ENCODE assay signal across 1 cellular context in the genomic region with DNA sequence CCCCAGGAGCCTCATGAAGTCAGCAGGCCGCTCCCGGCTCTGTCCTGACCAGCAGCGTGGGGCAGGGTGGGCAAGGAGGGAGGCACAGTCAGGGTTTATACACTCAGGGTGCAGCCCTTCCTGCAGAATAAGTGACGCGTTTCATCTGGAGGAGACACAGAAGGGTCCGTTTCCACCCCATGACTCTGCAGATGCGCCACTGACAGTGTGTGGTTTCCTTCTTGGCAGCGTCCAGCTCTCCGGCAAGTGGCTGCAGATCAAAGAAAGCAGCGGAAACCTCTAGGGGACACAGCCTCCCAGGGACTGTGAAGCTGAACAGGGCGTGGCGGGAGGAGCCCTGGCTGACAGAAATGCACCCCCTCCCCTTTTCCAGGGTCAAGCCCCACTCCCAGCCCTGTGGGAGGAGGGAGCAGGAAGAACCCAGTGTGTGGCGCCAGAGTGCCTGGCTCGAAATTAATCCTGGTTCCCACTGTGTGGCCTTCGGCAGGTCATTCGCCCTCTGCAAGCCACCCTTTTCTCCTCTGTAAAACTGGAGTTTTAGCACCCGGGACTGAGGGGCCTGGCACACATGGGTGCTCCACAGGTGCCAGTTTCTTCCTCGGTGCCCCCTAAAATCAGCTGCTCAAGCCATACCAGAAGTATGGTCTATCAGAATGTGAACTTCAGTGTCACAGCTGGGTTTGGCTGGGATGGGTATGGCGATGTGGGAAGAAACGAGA.
TF ChIP-seq lines count a peak whose summit lies in the region.

No MANE protein-coding gene starts in this region.

TF ChIP-seq in HepG2, 621 proteins besides CTCF, POLR2A, EP300 and RAD21 (continued from another document and continues in another):
- TF ChIP-seq, protein P1, sequence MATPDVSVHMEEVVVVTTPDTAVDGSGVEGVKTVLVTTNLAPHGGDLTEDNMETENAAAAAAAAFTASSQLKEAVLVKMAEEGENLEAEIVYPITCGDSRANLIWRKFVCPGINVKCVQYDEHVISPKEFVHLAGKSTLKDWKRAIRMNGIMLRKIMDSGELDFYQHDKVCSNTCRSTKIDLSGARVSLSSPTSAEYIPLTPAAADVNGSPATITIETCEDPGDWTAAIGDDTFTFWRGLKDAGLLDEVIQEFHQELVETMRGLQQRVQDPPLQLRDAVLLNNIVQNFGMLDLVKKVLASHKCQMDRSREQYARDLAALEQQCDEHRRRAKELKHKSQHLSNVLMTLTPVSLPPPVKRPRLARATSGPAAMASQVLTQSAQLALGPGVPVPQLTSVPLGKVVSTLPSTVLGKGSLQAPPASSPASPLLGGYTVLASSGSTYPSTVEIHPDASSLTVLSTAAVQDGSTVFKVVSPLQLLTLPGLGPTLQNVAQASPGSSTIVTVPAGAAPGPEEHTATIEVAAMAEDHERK (CRISPR knock-in tag; IDR thresholded peaks at IDR 0.05; ENCODE audit: low read depth), result 0 out of 2 replicates have a peak, but pooled peaks have one; percentile 9
- TF ChIP-seq, protein P2, sequence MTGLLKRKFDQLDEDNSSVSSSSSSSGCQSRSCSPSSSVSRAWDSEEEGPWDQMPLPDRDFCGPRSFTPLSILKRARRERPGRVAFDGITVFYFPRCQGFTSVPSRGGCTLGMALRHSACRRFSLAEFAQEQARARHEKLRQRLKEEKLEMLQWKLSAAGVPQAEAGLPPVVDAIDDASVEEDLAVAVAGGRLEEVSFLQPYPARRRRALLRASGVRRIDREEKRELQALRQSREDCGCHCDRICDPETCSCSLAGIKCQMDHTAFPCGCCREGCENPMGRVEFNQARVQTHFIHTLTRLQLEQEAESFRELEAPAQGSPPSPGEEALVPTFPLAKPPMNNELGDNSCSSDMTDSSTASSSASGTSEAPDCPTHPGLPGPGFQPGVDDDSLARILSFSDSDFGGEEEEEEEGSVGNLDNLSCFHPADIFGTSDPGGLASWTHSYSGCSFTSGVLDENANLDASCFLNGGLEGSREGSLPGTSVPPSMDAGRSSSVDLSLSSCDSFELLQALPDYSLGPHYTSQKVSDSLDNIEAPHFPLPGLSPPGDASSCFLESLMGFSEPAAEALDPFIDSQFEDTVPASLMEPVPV (CRISPR knock-in tag; IDR thresholded peaks at IDR 0.05), result peak; percentile 74
- peak; percentile 70; the same call in 1 of the 2 replicates for TF ChIP-seq ZFX (CRISPR knock-in tag; IDR thresholded peaks at IDR 0.05; ENCODE audit: low read depth)
- no peak for TF ChIP-seq ZNF337 (CRISPR knock-in tag; IDR thresholded peaks at IDR 0.05; ENCODE audit: borderline replicate concordance, low read depth)
- peak; percentile 46 for TF ChIP-seq SMC3 (IDR thresholded peaks at IDR 0.05; ENCODE audit: low read length)
- TF ChIP-seq HOXA5 (CRISPR knock-in tag; IDR thresholded peaks at IDR 0.05), result no peak
- TF ChIP-seq PRMT3 (CRISPR knock-in tag; IDR thresholded peaks at IDR 0.05; ENCODE audit: borderline replicate concordance, low read depth), result no peak
- TF ChIP-seq, protein P3, sequence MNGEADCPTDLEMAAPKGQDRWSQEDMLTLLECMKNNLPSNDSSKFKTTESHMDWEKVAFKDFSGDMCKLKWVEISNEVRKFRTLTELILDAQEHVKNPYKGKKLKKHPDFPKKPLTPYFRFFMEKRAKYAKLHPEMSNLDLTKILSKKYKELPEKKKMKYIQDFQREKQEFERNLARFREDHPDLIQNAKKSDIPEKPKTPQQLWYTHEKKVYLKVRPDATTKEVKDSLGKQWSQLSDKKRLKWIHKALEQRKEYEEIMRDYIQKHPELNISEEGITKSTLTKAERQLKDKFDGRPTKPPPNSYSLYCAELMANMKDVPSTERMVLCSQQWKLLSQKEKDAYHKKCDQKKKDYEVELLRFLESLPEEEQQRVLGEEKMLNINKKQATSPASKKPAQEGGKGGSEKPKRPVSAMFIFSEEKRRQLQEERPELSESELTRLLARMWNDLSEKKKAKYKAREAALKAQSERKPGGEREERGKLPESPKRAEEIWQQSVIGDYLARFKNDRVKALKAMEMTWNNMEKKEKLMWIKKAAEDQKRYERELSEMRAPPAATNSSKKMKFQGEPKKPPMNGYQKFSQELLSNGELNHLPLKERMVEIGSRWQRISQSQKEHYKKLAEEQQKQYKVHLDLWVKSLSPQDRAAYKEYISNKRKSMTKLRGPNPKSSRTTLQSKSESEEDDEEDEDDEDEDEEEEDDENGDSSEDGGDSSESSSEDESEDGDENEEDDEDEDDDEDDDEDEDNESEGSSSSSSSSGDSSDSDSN (CRISPR knock-in tag; IDR thresholded peaks at IDR 0.05), result peak; percentile 62; the same call in 1 of the 2 replicates
- TF ChIP-seq CEBPG (CRISPR knock-in tag; IDR thresholded peaks at IDR 0.05), result peak; percentile 50; the same call in 1 of the 2 replicates
- TF ChIP-seq, protein P4, sequence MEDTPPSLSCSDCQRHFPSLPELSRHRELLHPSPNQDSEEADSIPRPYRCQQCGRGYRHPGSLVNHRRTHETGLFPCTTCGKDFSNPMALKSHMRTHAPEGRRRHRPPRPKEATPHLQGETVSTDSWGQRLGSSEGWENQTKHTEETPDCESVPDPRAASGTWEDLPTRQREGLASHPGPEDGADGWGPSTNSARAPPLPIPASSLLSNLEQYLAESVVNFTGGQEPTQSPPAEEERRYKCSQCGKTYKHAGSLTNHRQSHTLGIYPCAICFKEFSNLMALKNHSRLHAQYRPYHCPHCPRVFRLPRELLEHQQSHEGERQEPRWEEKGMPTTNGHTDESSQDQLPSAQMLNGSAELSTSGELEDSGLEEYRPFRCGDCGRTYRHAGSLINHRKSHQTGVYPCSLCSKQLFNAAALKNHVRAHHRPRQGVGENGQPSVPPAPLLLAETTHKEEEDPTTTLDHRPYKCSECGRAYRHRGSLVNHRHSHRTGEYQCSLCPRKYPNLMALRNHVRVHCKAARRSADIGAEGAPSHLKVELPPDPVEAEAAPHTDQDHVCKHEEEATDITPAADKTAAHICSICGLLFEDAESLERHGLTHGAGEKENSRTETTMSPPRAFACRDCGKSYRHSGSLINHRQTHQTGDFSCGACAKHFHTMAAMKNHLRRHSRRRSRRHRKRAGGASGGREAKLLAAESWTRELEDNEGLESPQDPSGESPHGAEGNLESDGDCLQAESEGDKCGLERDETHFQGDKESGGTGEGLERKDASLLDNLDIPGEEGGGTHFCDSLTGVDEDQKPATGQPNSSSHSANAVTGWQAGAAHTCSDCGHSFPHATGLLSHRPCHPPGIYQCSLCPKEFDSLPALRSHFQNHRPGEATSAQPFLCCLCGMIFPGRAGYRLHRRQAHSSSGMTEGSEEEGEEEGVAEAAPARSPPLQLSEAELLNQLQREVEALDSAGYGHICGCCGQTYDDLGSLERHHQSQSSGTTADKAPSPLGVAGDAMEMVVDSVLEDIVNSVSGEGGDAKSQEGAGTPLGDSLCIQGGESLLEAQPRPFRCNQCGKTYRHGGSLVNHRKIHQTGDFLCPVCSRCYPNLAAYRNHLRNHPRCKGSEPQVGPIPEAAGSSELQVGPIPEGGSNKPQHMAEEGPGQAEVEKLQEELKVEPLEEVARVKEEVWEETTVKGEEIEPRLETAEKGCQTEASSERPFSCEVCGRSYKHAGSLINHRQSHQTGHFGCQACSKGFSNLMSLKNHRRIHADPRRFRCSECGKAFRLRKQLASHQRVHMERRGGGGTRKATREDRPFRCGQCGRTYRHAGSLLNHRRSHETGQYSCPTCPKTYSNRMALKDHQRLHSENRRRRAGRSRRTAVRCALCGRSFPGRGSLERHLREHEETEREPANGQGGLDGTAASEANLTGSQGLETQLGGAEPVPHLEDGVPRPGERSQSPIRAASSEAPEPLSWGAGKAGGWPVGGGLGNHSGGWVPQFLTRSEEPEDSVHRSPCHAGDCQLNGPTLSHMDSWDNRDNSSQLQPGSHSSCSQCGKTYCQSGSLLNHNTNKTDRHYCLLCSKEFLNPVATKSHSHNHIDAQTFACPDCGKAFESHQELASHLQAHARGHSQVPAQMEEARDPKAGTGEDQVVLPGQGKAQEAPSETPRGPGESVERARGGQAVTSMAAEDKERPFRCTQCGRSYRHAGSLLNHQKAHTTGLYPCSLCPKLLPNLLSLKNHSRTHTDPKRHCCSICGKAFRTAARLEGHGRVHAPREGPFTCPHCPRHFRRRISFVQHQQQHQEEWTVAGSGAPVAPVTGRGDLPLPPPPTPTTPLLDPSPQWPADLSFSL (CRISPR knock-in tag; IDR thresholded peaks at IDR 0.05), result no peak
- 0 out of 2 replicates have a peak, but pooled peaks have one; percentile 35 for TF ChIP-seq PPARG (CRISPR knock-in tag; conservative IDR thresholded peaks at IDR 0.05)
- TF ChIP-seq MXI1 (IDR thresholded peaks at IDR 0.05; ENCODE audit: borderline replicate concordance, low read depth, low read length), result 0 out of 3 replicates have a peak, but pooled peaks have one; percentile 37
- TF ChIP-seq KLF6 (CRISPR knock-in tag; IDR thresholded peaks at IDR 0.05), result peak; percentile 66; the same call in 1 of the 2 replicates
- TF ChIP-seq, protein P5, sequence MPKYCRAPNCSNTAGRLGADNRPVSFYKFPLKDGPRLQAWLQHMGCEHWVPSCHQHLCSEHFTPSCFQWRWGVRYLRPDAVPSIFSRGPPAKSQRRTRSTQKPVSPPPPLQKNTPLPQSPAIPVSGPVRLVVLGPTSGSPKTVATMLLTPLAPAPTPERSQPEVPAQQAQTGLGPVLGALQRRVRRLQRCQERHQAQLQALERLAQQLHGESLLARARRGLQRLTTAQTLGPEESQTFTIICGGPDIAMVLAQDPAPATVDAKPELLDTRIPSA (CRISPR knock-in tag; IDR thresholded peaks at IDR 0.05; ENCODE audit: borderline replicate concordance), result peak; percentile 32; the same call in 1 of the 2 replicates
- peak; percentile 19 for TF ChIP-seq RBM39 (IDR thresholded peaks at IDR 0.05; ENCODE audit: low read depth, low read length, poor library complexity, severe bottlenecking)
- TF ChIP-seq, protein P6, sequence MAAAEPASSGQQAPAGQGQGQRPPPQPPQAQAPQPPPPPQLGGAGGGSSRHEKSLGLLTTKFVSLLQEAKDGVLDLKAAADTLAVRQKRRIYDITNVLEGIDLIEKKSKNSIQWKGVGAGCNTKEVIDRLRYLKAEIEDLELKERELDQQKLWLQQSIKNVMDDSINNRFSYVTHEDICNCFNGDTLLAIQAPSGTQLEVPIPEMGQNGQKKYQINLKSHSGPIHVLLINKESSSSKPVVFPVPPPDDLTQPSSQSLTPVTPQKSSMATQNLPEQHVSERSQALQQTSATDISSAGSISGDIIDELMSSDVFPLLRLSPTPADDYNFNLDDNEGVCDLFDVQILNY (CRISPR knock-in tag; conservative IDR thresholded peaks at IDR 0.05), result no peak
- TF ChIP-seq FOSL2 (CRISPR knock-in tag; IDR thresholded peaks at IDR 0.05), result peak; percentile 48
- no peak for TF ChIP-seq ZNF552 (CRISPR knock-in tag; IDR thresholded peaks at IDR 0.05; ENCODE audit: borderline replicate concordance)
- TF ChIP-seq, protein P7, sequence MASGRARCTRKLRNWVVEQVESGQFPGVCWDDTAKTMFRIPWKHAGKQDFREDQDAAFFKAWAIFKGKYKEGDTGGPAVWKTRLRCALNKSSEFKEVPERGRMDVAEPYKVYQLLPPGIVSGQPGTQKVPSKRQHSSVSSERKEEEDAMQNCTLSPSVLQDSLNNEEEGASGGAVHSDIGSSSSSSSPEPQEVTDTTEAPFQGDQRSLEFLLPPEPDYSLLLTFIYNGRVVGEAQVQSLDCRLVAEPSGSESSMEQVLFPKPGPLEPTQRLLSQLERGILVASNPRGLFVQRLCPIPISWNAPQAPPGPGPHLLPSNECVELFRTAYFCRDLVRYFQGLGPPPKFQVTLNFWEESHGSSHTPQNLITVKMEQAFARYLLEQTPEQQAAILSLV (CRISPR knock-in tag; IDR thresholded peaks at IDR 0.05; ENCODE audit: borderline replicate concordance), result peak; percentile 77; the same call in 1 of the 2 replicates
- TF ChIP-seq REPIN1 (CRISPR knock-in tag; IDR thresholded peaks at IDR 0.05; ENCODE audit: borderline replicate concordance, low read depth), result peak; percentile 54
- peak; percentile 70; the same call in 1 of the 2 replicates for TF ChIP-seq ZNF350 (CRISPR knock-in tag; IDR thresholded peaks at IDR 0.05; ENCODE audit: borderline replicate concordance, low read depth)
- TF ChIP-seq SKI (IDR thresholded peaks at IDR 0.05; ENCODE audit: partially characterized antibody), result peak; percentile 63
- TF ChIP-seq MIXL1 (CRISPR knock-in tag; IDR thresholded peaks at IDR 0.05), result peak; percentile 61; the same call in 1 of the 2 replicates
- TF ChIP-seq KLF15 (CRISPR knock-in tag; IDR thresholded peaks at IDR 0.05; ENCODE audit: borderline replicate concordance), result no peak
- peak; percentile 30; the same call in 1 of the 2 replicates for TF ChIP-seq KMT2B (CRISPR knock-in tag; IDR thresholded peaks at IDR 0.05)
- peak; percentile 51; the same call in 1 of the 2 replicates for TF ChIP-seq ETV5 (CRISPR knock-in tag; IDR thresholded peaks at IDR 0.05; ENCODE audit: borderline replicate concordance)
- peak; percentile 94 for TF ChIP-seq ZNF263 (CRISPR knock-in tag; IDR thresholded peaks at IDR 0.05)
- TF ChIP-seq, protein P8, sequence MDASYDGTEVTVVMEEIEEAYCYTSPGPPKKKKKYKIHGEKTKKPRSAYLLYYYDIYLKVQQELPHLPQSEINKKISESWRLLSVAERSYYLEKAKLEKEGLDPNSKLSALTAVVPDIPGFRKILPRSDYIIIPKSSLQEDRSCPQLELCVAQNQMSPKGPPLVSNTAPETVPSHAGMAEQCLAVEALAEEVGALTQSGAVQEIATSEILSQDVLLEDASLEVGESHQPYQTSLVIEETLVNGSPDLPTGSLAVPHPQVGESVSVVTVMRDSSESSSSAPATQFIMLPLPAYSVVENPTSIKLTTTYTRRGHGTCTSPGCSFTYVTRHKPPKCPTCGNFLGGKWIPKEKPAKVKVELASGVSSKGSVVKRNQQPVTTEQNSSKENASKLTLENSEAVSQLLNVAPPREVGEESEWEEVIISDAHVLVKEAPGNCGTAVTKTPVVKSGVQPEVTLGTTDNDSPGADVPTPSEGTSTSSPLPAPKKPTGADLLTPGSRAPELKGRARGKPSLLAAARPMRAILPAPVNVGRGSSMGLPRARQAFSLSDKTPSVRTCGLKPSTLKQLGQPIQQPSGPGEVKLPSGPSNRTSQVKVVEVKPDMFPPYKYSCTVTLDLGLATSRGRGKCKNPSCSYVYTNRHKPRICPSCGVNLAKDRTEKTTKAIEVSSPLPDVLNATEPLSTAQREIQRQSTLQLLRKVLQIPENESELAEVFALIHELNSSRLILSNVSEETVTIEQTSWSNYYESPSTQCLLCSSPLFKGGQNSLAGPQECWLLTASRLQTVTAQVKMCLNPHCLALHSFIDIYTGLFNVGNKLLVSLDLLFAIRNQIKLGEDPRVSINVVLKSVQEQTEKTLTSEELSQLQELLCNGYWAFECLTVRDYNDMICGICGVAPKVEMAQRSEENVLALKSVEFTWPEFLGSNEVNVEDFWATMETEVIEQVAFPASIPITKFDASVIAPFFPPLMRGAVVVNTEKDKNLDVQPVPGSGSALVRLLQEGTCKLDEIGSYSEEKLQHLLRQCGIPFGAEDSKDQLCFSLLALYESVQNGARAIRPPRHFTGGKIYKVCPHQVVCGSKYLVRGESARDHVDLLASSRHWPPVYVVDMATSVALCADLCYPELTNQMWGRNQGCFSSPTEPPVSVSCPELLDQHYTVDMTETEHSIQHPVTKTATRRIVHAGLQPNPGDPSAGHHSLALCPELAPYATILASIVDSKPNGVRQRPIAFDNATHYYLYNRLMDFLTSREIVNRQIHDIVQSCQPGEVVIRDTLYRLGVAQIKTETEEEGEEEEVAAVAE (CRISPR knock-in tag; IDR thresholded peaks at IDR 0.05; ENCODE audit: borderline replicate concordance), result no peak
- TF ChIP-seq, protein P9, sequence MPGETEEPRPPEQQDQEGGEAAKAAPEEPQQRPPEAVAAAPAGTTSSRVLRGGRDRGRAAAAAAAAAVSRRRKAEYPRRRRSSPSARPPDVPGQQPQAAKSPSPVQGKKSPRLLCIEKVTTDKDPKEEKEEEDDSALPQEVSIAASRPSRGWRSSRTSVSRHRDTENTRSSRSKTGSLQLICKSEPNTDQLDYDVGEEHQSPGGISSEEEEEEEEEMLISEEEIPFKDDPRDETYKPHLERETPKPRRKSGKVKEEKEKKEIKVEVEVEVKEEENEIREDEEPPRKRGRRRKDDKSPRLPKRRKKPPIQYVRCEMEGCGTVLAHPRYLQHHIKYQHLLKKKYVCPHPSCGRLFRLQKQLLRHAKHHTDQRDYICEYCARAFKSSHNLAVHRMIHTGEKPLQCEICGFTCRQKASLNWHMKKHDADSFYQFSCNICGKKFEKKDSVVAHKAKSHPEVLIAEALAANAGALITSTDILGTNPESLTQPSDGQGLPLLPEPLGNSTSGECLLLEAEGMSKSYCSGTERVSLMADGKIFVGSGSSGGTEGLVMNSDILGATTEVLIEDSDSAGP (CRISPR knock-in tag; IDR thresholded peaks at IDR 0.05; ENCODE audit: borderline replicate concordance), result peak; percentile 71; the same call in 1 of the 2 replicates
